ENCODE assay signal across 10 cellular contexts in genomic region chr6:89118931-89119330, GRCh38. TPM values are rescaled to one million over a fixed set of nuclear protein-coding genes. Genes with fewer than 3 reads are reported as not detected.
DNase-seq lines count a peak whose midpoint lies in the region; ATAC-seq and TF ChIP-seq lines count a peak whose summit lies in the region.
"Had no signal": no experiment of that assay in that cellular context is flagged by ENCODE, and none has a peak within 500 bp of the region (broad histone marks: within the 10 kb centered on the region; RNA-seq: fewer than 3 reads in every experiment).

No MANE protein-coding gene starts in this region.

- no peak overlapping the region for H3K4me3 ChIP-seq in gastroesophageal sphincter

- H3K27me3 Mint-ChIP-seq in activated naive CD4-positive, alpha-beta T cell treated with anti-CD3 and anti-CD28 coated beads, Interleukin-2, amount 10 ng/mL, durations not matched to agents 7 days and 5 days, result peaks cover 38% of the 10 kb centered on the region
- H3K27me3 Mint-ChIP-seq in WTC11 (ENCODE audit: low read depth), result peaks cover 49% of the 10 kb centered on the region
- no peaks in the 10 kb centered on the region for H3K27me3 Mint-ChIP-seq in stimulated activated memory B cell treated with anti-CD40 and anti-IgM and Interleukin-4, amounts not matched to agents 10 μg/mL and 1 μg/mL and 100 μg/mL, for 72 hours

- no peak overlapping the region for H3K27ac Mint-ChIP-seq in activated naive CD4-positive, alpha-beta T cell treated with anti-CD3 and anti-CD28 coated beads, Interleukin-2, amount 10 ng/mL, durations not matched to agents 7 days and 5 days
- no peak overlapping the region for H3K27ac Mint-ChIP-seq in WTC11
- H3K27ac Mint-ChIP-seq in stimulated activated memory B cell treated with anti-CD40 and anti-IgM and Interleukin-4, amounts not matched to agents 10 μg/mL and 1 μg/mL and 100 μg/mL, for 72 hours, result no peak overlapping the region

- peaks cover 6% of the 10 kb centered on the region for H3K4me1 Mint-ChIP-seq in activated naive CD4-positive, alpha-beta T cell treated with anti-CD3 and anti-CD28 coated beads, Interleukin-2, amount 10 ng/mL, durations not matched to agents 7 days and 5 days
- H3K4me1 Mint-ChIP-seq in WTC11, result peaks cover 9% of the 10 kb centered on the region
- H3K4me1 Mint-ChIP-seq in stimulated activated memory B cell treated with anti-CD40 and anti-IgM and Interleukin-4, amounts not matched to agents 10 μg/mL and 1 μg/mL and 100 μg/mL, for 72 hours, result peaks cover 6% of the 10 kb centered on the region

- TF ChIP-seq POLR2A in gastroesophageal sphincter (IDR thresholded peaks at IDR 0.05), result no peak

- no peaks in the 10 kb centered on the region for H3K9me3 ChIP-seq in gastroesophageal sphincter

- 80% methylated on average over 8 of the region's 8 CpGs; no CpG with 5 or more reads in 1 of the 2 donors for WGBS in gastroesophageal sphincter (ENCODE audit: low coverage in 1 of 2), 2 donors

- CTCF ChIA-PET in activated naive CD4-positive, alpha-beta T cell treated with anti-CD3 and anti-CD28 coated beads, Interleukin-2, amount 10 ng/mL, durations not matched to agents 7 days and 5 days (lab: Charles Lee), result interaction anchor here (0.6 to 1.9 kb wide), 2 partner anchors 135 to 137 kb away, joined by 3 to 4 read pairs; no protein-coding TSS in a partner anchor
- CTCF ChIA-PET in WTC11 (lab: Charles Lee), result interaction anchor here (1.3 kb wide), 1 partner anchor 38 kb away, joined by 4 read pairs; the partner anchor contains the start of gene PNRC1

- no peaks in the 10 kb centered on the region for H3K27me3 ChIP-seq in gastroesophageal sphincter

- peak overlapping the region in 3 of 4 donors; percentile 22 to 84 (median 50) for H3K27ac ChIP-seq in gastroesophageal sphincter

- H3K4me1 ChIP-seq in gastroesophageal sphincter, result peaks cover 0 to 22% (median 0%) of the 10 kb centered on the region in 3 donors

- POLR2A ChIA-PET in WTC11 (lab: Charles Lee), result interaction anchor here (0.6 to 2.7 kb wide), 2 partner anchors 32 to 39 kb away, joined by 3 to 23 read pairs; partner anchors contain the start of gene PNRC1

- ATAC-seq in WTC11 (no peak), gastroesophageal sphincter (no peak), HG03139 (IDR thresholded peaks at IDR 0.05; ENCODE audit: unreplicated experiment) (no peak), GM21381 (IDR thresholded peaks at IDR 0.05; ENCODE audit: unreplicated experiment) (no peak)
- ATAC-seq in stimulated activated memory B cell treated with anti-CD40 and anti-IgM and Interleukin-4, amounts not matched to agents 10 μg/mL and 1 μg/mL and 100 μg/mL, for 72 hours, result no peak

- H3K9me3 Mint-ChIP-seq in activated naive CD4-positive, alpha-beta T cell treated with anti-CD3 and anti-CD28 coated beads, Interleukin-2, amount 10 ng/mL, durations not matched to agents 7 days and 5 days, result no peaks in the 10 kb centered on the region
- H3K9me3 Mint-ChIP-seq in WTC11, result no peaks in the 10 kb centered on the region
- peaks cover 3% of the 10 kb centered on the region for H3K9me3 Mint-ChIP-seq in stimulated activated memory B cell treated with anti-CD40 and anti-IgM and Interleukin-4, amounts not matched to agents 10 μg/mL and 1 μg/mL and 100 μg/mL, for 72 hours

- peak overlapping the region; percentile 35 for H3K4me3 Mint-ChIP-seq in activated naive CD4-positive, alpha-beta T cell treated with anti-CD3 and anti-CD28 coated beads, Interleukin-2, amount 10 ng/mL, durations not matched to agents 7 days and 5 days
- peak overlapping the region; percentile 66 for H3K4me3 Mint-ChIP-seq in WTC11
- H3K4me3 Mint-ChIP-seq in stimulated activated memory B cell treated with anti-CD40 and anti-IgM and Interleukin-4, amounts not matched to agents 10 μg/mL and 1 μg/mL and 100 μg/mL, for 72 hours, result peak overlapping the region; percentile 13

- TF ChIP-seq EP300 in gastroesophageal sphincter (IDR thresholded peaks at IDR 0.05), result no peak

- H3K36me3 Mint-ChIP-seq in activated naive CD4-positive, alpha-beta T cell treated with anti-CD3 and anti-CD28 coated beads, Interleukin-2, amount 10 ng/mL, durations not matched to agents 7 days and 5 days, result no peaks in the 10 kb centered on the region
- H3K36me3 Mint-ChIP-seq in WTC11, result no peaks in the 10 kb centered on the region
- no peaks in the 10 kb centered on the region for H3K36me3 Mint-ChIP-seq in stimulated activated memory B cell treated with anti-CD40 and anti-IgM and Interleukin-4, amounts not matched to agents 10 μg/mL and 1 μg/mL and 100 μg/mL, for 72 hours

- H3K36me3 ChIP-seq in gastroesophageal sphincter, result no peaks in the 10 kb centered on the region

- no peak for DNase-seq in activated naive CD4-positive, alpha-beta T cell treated with anti-CD3 and anti-CD28 coated beads, Interleukin-2, amount 10 ng/mL, durations not matched to agents 7 days and 5 days
- no peak for DNase-seq in activated naive CD4-positive, alpha-beta T cell treated with anti-CD3 and anti-CD28 coated beads, Interleukin-2, amount 50 U/mL, for 16 hours
- no peak for DNase-seq in WTC11 (ENCODE audit: low spot score)
- DNase-seq in NCI-H748 (lab: John Stamatoyannopoulos, UW; ENCODE audit: unreplicated experiment), result no peak
- DNase-seq: IMR-90, NCI-H2029 had no signal

- TF ChIP-seq CTCF in WTC11 (IDR thresholded peaks at IDR 0.05) (no peak), gastroesophageal sphincter (IDR thresholded peaks at IDR 0.05) (no peak)

TF ChIP-seq in WTC11, 78 proteins besides CTCF, POLR2A, EP300 and RAD21 (continues in another document):
- TF ChIP-seq ATF6 (CRISPR knock-in tag; IDR thresholded peaks at IDR 0.05), result no peak
- TF ChIP-seq CREM (CRISPR knock-in tag; IDR thresholded peaks at IDR 0.05), result no peak
- TF ChIP-seq NFYB (CRISPR knock-in tag; conservative IDR thresholded peaks at IDR 0.05; ENCODE audit: low read depth), result no peak
- TF ChIP-seq ELF4 (CRISPR knock-in tag; IDR thresholded peaks at IDR 0.05; ENCODE audit: low read depth), result no peak
- TF ChIP-seq ZNF671 (CRISPR knock-in tag; IDR thresholded peaks at IDR 0.05), result no peak
- TF ChIP-seq CDX4 (CRISPR knock-in tag; IDR thresholded peaks at IDR 0.05; ENCODE audit: borderline replicate concordance), result no peak
- TF ChIP-seq NFE2L1 (CRISPR knock-in tag; IDR thresholded peaks at IDR 0.05), result no peak
- no peak for TF ChIP-seq ATF2 (CRISPR knock-in tag; IDR thresholded peaks at IDR 0.05; ENCODE audit: borderline replicate concordance, low read depth)
- no peak for TF ChIP-seq USF2 (CRISPR knock-in tag; IDR thresholded peaks at IDR 0.05)
- no peak for TF ChIP-seq EMX1 (CRISPR knock-in tag; IDR thresholded peaks at IDR 0.05)

RNA-seq across cellular contexts. Expression of gene SRSF12, which starts 1.1 kb away (rescaled TPM):
- total RNA-seq in WTC11 (2021), result 3.8 to 4.0 TPM (median 3.8 TPM) in 3 replicates
- total RNA-seq in gastroesophageal sphincter, result 1 to 10 TPM in 2 of 4 donors, under 1 TPM in 2; 0.74 to 1.4 (median 1.1) TPM

RNA-seq across cellular contexts. Expression of gene PM20D2, which starts 26.9 kb away (rescaled TPM):
- total RNA-seq in WTC11 (2021) (4.8 to 5.1 TPM (median 4.9 TPM) in 3 replicates), gastroesophageal sphincter (10 to 100 TPM; 19.0 to 36.3 (median 25.5) TPM)

RNA-seq across cellular contexts. Expression of gene PNRC1, which starts 38.4 kb away (rescaled TPM):
- total RNA-seq in WTC11 (2021) (39.0 to 49.3 TPM (median 48.4 TPM) in 3 replicates), gastroesophageal sphincter (100 to 1,000 TPM; 316 to 349 (median 331) TPM)

Comparison
In these comparisons a context has a peak if more than half of its experiments do, and no peak if none do; other contexts are left out.
1. H3K4me3 Mint-ChIP-seq: peak in every context shown above with its lines; median percentile 66 in WTC11; 35 in activated naive CD4-positive, alpha-beta T cell treated with anti-CD3 and anti-CD28 coated beads, Interleukin-2, amount 10 ng/mL, durations not matched to agents 7 days and 5 days; 13 in stimulated activated memory B cell treated with anti-CD40 and anti-IgM and Interleukin-4, amounts not matched to agents 10 μg/mL and 1 μg/mL and 100 μg/mL, for 72 hours.